In genomic region chr1:94969137-94969536, GRCh38 we compare ENCODE assay signal across 7 cellular contexts.
"Had no signal": no experiment of that assay in that cellular context is flagged by ENCODE, and none has a peak within 500 bp of the region (broad histone marks: within the 10 kb centered on the region; RNA-seq: fewer than 3 reads in every experiment).

No MANE protein-coding gene starts in this region.

- H3K4me3 ChIP-seq: GM23248, HAP-1, K562 had no signal

- H3K9ac ChIP-seq: GM23248 had no signal

- H3K9me3 ChIP-seq: HAP-1 had no signal

- H3K27ac ChIP-seq: GM23248 had no signal

- H3K36me3 ChIP-seq: HAP-1 had no signal

- ATAC-seq: HCT116, K562 had no signal

- H2AFZ ChIP-seq: GM23248 had no signal

- DNase-seq: GM23248, GOT3, H7, KG1 had no signal
